Comparison of ENCODE assay signal across 1 cellular context in genomic region chr11:73950869-73951710, GRCh38.
TF ChIP-seq lines count a peak whose summit lies in the region.

A gene with protein sequence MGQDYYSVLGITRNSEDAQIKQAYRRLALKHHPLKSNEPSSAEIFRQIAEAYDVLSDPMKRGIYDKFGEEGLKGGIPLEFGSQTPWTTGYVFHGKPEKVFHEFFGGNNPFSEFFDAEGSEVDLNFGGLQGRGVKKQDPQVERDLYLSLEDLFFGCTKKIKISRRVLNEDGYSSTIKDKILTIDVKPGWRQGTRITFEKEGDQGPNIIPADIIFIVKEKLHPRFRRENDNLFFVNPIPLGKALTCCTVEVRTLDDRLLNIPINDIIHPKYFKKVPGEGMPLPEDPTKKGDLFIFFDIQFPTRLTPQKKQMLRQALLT (plus strand): TSS chr11:73951026. CDS start chr11:73951070, 44 bp downstream.

TF ChIP-seq in HepG2, 621 proteins besides CTCF, POLR2A, EP300 and RAD21 (continued from another document and continues in another):
- peak; percentile 94 for TF ChIP-seq SIN3A (IDR thresholded peaks at IDR 0.05; ENCODE audit: borderline replicate concordance, low read depth, low read length)
- peak; percentile 79 for TF ChIP-seq HDAC1 (CRISPR knock-in tag; IDR thresholded peaks at IDR 0.05)
- TF ChIP-seq ZNF264 (CRISPR knock-in tag; IDR thresholded peaks at IDR 0.05), result no peak
- TF ChIP-seq ZNF773 (CRISPR knock-in tag; IDR thresholded peaks at IDR 0.05; ENCODE audit: borderline replicate concordance), result no peak
- TF ChIP-seq FOXP1 (IDR thresholded peaks at IDR 0.05), result no peak
- no peak for TF ChIP-seq FOXP1 (CRISPR knock-in tag; IDR thresholded peaks at IDR 0.05)
- TF ChIP-seq ZNF276 (CRISPR knock-in tag; IDR thresholded peaks at IDR 0.05; ENCODE audit: low read depth), result no peak
- TF ChIP-seq ZNF451 (CRISPR knock-in tag; IDR thresholded peaks at IDR 0.05), result no peak
- TF ChIP-seq ZNF180 (CRISPR knock-in tag; IDR thresholded peaks at IDR 0.05; ENCODE audit: borderline replicate concordance, low read depth), result no peak
- TF ChIP-seq KLF15 (CRISPR knock-in tag; IDR thresholded peaks at IDR 0.05; ENCODE audit: borderline replicate concordance), result no peak
- TF ChIP-seq HBP1 (CRISPR knock-in tag; IDR thresholded peaks at IDR 0.05; ENCODE audit: low read depth), result peak; percentile 80
- no peak for TF ChIP-seq CBFB (CRISPR knock-in tag; IDR thresholded peaks at IDR 0.05)
- TF ChIP-seq MBD4 (IDR thresholded peaks at IDR 0.05; ENCODE audit: borderline replicate concordance, low read length), result no peak
- no peak for TF ChIP-seq TFDP2 (CRISPR knock-in tag; IDR thresholded peaks at IDR 0.05)
- TF ChIP-seq GFI1 (CRISPR knock-in tag; IDR thresholded peaks at IDR 0.05; ENCODE audit: borderline replicate concordance), result no peak; the same call in 1 of the 2 replicates
- no peak for TF ChIP-seq STAG1 (CRISPR knock-in tag; IDR thresholded peaks at IDR 0.05)
- no peak for TF ChIP-seq PAX8 (CRISPR knock-in tag; IDR thresholded peaks at IDR 0.05; ENCODE audit: borderline replicate concordance)
- no peak for TF ChIP-seq SYNCRIP (IDR thresholded peaks at IDR 0.05; ENCODE audit: insufficient read depth, low read depth, low read length)
- TF ChIP-seq KLF6 (CRISPR knock-in tag; IDR thresholded peaks at IDR 0.05), result no peak
- TF ChIP-seq, protein P1, sequence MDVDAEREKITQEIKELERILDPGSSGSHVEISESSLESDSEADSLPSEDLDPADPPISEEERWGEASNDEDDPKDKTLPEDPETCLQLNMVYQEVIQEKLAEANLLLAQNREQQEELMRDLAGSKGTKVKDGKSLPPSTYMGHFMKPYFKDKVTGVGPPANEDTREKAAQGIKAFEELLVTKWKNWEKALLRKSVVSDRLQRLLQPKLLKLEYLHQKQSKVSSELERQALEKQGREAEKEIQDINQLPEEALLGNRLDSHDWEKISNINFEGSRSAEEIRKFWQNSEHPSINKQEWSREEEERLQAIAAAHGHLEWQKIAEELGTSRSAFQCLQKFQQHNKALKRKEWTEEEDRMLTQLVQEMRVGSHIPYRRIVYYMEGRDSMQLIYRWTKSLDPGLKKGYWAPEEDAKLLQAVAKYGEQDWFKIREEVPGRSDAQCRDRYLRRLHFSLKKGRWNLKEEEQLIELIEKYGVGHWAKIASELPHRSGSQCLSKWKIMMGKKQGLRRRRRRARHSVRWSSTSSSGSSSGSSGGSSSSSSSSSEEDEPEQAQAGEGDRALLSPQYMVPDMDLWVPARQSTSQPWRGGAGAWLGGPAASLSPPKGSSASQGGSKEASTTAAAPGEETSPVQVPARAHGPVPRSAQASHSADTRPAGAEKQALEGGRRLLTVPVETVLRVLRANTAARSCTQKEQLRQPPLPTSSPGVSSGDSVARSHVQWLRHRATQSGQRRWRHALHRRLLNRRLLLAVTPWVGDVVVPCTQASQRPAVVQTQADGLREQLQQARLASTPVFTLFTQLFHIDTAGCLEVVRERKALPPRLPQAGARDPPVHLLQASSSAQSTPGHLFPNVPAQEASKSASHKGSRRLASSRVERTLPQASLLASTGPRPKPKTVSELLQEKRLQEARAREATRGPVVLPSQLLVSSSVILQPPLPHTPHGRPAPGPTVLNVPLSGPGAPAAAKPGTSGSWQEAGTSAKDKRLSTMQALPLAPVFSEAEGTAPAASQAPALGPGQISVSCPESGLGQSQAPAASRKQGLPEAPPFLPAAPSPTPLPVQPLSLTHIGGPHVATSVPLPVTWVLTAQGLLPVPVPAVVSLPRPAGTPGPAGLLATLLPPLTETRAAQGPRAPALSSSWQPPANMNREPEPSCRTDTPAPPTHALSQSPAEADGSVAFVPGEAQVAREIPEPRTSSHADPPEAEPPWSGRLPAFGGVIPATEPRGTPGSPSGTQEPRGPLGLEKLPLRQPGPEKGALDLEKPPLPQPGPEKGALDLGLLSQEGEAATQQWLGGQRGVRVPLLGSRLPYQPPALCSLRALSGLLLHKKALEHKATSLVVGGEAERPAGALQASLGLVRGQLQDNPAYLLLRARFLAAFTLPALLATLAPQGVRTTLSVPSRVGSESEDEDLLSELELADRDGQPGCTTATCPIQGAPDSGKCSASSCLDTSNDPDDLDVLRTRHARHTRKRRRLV (CRISPR knock-in tag; IDR thresholded peaks at IDR 0.05), result no peak
- 0 out of 2 replicates have a peak, but pooled peaks have one; percentile 54 for TF ChIP-seq ZNF205 (CRISPR knock-in tag; IDR thresholded peaks at IDR 0.05)
- no peak for TF ChIP-seq CEBPG (CRISPR knock-in tag; IDR thresholded peaks at IDR 0.05)
- peak; percentile 56; the same call in 1 of the 2 replicates for TF ChIP-seq FOXK1 (CRISPR knock-in tag; IDR thresholded peaks at IDR 0.05; ENCODE audit: borderline replicate concordance, low read depth)
- peak; percentile 91 for TF ChIP-seq ZFX (CRISPR knock-in tag; IDR thresholded peaks at IDR 0.05; ENCODE audit: low read depth)
- no peak for TF ChIP-seq PCBP2 (optimal IDR thresholded peaks at IDR 0.05; ENCODE audit: low read depth, low read length, poor library complexity, severe bottlenecking)
- no peak for TF ChIP-seq TSC22D2 (CRISPR knock-in tag; IDR thresholded peaks at IDR 0.05; ENCODE audit: borderline replicate concordance)
- TF ChIP-seq ZNF460 (CRISPR knock-in tag; IDR thresholded peaks at IDR 0.05; ENCODE audit: borderline replicate concordance), result no peak
- no peak for TF ChIP-seq MTA3 (CRISPR knock-in tag; IDR thresholded peaks at IDR 0.05)
- TF ChIP-seq, protein P2, sequence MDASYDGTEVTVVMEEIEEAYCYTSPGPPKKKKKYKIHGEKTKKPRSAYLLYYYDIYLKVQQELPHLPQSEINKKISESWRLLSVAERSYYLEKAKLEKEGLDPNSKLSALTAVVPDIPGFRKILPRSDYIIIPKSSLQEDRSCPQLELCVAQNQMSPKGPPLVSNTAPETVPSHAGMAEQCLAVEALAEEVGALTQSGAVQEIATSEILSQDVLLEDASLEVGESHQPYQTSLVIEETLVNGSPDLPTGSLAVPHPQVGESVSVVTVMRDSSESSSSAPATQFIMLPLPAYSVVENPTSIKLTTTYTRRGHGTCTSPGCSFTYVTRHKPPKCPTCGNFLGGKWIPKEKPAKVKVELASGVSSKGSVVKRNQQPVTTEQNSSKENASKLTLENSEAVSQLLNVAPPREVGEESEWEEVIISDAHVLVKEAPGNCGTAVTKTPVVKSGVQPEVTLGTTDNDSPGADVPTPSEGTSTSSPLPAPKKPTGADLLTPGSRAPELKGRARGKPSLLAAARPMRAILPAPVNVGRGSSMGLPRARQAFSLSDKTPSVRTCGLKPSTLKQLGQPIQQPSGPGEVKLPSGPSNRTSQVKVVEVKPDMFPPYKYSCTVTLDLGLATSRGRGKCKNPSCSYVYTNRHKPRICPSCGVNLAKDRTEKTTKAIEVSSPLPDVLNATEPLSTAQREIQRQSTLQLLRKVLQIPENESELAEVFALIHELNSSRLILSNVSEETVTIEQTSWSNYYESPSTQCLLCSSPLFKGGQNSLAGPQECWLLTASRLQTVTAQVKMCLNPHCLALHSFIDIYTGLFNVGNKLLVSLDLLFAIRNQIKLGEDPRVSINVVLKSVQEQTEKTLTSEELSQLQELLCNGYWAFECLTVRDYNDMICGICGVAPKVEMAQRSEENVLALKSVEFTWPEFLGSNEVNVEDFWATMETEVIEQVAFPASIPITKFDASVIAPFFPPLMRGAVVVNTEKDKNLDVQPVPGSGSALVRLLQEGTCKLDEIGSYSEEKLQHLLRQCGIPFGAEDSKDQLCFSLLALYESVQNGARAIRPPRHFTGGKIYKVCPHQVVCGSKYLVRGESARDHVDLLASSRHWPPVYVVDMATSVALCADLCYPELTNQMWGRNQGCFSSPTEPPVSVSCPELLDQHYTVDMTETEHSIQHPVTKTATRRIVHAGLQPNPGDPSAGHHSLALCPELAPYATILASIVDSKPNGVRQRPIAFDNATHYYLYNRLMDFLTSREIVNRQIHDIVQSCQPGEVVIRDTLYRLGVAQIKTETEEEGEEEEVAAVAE (CRISPR knock-in tag; IDR thresholded peaks at IDR 0.05; ENCODE audit: borderline replicate concordance), result peak; percentile 87; the same call in 1 of the 2 replicates
- peak; percentile 93 for TF ChIP-seq RFX3 (CRISPR knock-in tag; IDR thresholded peaks at IDR 0.05)
- TF ChIP-seq TOE1 (CRISPR knock-in tag; IDR thresholded peaks at IDR 0.05), result no peak
- TF ChIP-seq ZNF512B (CRISPR knock-in tag; IDR thresholded peaks at IDR 0.05; ENCODE audit: borderline replicate concordance), result no peak
- no peak for TF ChIP-seq PLSCR1 (CRISPR knock-in tag; IDR thresholded peaks at IDR 0.05; ENCODE audit: borderline replicate concordance)
- no peak for TF ChIP-seq NR2F2 (IDR thresholded peaks at IDR 0.05; ENCODE audit: borderline replicate concordance, low read depth)
- no peak for TF ChIP-seq ZNF644 (CRISPR knock-in tag; IDR thresholded peaks at IDR 0.05; ENCODE audit: low read depth)
- TF ChIP-seq ZKSCAN5 (CRISPR knock-in tag; IDR thresholded peaks at IDR 0.05), result no peak
- TF ChIP-seq DNMT3B (CRISPR knock-in tag; conservative IDR thresholded peaks at IDR 0.05), result no peak
- TF ChIP-seq MAF1 (CRISPR knock-in tag; IDR thresholded peaks at IDR 0.05; ENCODE audit: borderline replicate concordance), result no peak
- TF ChIP-seq ZNF615 (CRISPR knock-in tag; IDR thresholded peaks at IDR 0.05; ENCODE audit: borderline replicate concordance), result peak; percentile 11; the same call in 1 of the 2 replicates
- no peak for TF ChIP-seq RCOR2 (CRISPR knock-in tag; IDR thresholded peaks at IDR 0.05)
- TF ChIP-seq ZHX1 (CRISPR knock-in tag; IDR thresholded peaks at IDR 0.05; ENCODE audit: low read depth), result no peak
